ENCODE assay signal across 22 cellular contexts in genomic region chr7:133290041-133290440, GRCh38. TPM values are rescaled to one million over a fixed set of nuclear protein-coding genes. Genes with fewer than 3 reads are reported as not detected.
DNase-seq lines count a peak whose midpoint lies in the region; ATAC-seq and TF ChIP-seq lines count a peak whose summit lies in the region.
"Had no signal": no experiment of that assay in that cellular context is flagged by ENCODE, and none has a peak within 500 bp of the region (broad histone marks: within the 10 kb centered on the region; RNA-seq: fewer than 3 reads in every experiment).

No MANE protein-coding gene starts in this region.

- BruUV-seq in PC-3 (replicated peaks; lab: Mats Ljungman, UMichigan) = no TSS peak

- H3K9me3 ChIP-seq in PC-3 (ENCODE audit: low read length) (no peaks in the 10 kb centered on the region), neural progenitor cell (ENCODE audit: low read depth) (no peaks in the 10 kb centered on the region)
- H3K9me3 ChIP-seq: prostate gland had no signal

- H3K4me3 ChIP-seq in PC-3 (ENCODE audit: low read length) (no peak overlapping the region), neural progenitor cell (no peak overlapping the region)
- H3K4me3 ChIP-seq: lung, prostate gland had no signal

- H2AFZ ChIP-seq in PC-3 (ENCODE audit: low read length) = no peak overlapping the region
- H2AFZ ChIP-seq in neural progenitor cell (replicated peaks) = no peak overlapping the region

- H3K9ac ChIP-seq in PC-3 (ENCODE audit: low read length) (no peak overlapping the region), neural progenitor cell (no peak overlapping the region)

- H3K4me2 ChIP-seq in PC-3 (ENCODE audit: low read length) (no peak overlapping the region), neural progenitor cell (peak overlapping the region; percentile 34)

- no peaks in the 10 kb centered on the region for H3K4me1 Mint-ChIP-seq in neural progenitor cell
- no peaks in the 10 kb centered on the region for H3K4me1 Mint-ChIP-seq in activated CD4-positive, alpha-beta T cell treated with anti-CD3 and anti-CD28 coated beads, Interleukin-2, amount 10 ng/mL, durations not matched to agents 7 days and 5 days

- ATAC-seq in PC-3 (peak; percentile 57), HG03196 (IDR thresholded peaks at IDR 0.05; ENCODE audit: unreplicated experiment) (no peak)
- ATAC-seq: activated naive CD4-positive, alpha-beta T cell treated with anti-CD3 and anti-CD28 coated beads, Interleukin-2, amount 50 U/mL, for 72 hours; stimulated activated naive CD8-positive, alpha-beta T cell treated with anti-CD3 and anti-CD28 coated beads, Interleukin-15, Interleukin-2, amounts not matched to agents 100 U/mL and 50 U/mL, for 24 hours; T-cell had no signal

- H3K9me2 ChIP-seq in PC-3 (replicated peaks; ENCODE audit: low read length) = no peaks in the 10 kb centered on the region

- peaks cover 27% of the 10 kb centered on the region for H3K36me3 Mint-ChIP-seq in neural progenitor cell
- peaks cover 25% of the 10 kb centered on the region for H3K36me3 Mint-ChIP-seq in activated CD4-positive, alpha-beta T cell treated with anti-CD3 and anti-CD28 coated beads, Interleukin-2, amount 10 ng/mL, durations not matched to agents 7 days and 5 days (ENCODE audit: low read depth)

- no peak overlapping the region for H3K27ac ChIP-seq in PC-3 (ENCODE audit: low read length)
- peak overlapping the region; percentile 76 for H3K27ac ChIP-seq in neural progenitor cell
- H3K27ac ChIP-seq: C4-2B, prostate gland had no signal

- no peaks in the 10 kb centered on the region for H3K27me3 Mint-ChIP-seq in neural progenitor cell (ENCODE audit: insufficient read depth, low read depth)
- no peaks in the 10 kb centered on the region for H3K27me3 Mint-ChIP-seq in activated CD4-positive, alpha-beta T cell treated with anti-CD3 and anti-CD28 coated beads, Interleukin-2, amount 10 ng/mL, durations not matched to agents 7 days and 5 days
- H3K27me3 Mint-ChIP-seq: T-cell had no signal

- H3K27me3 ChIP-seq in PC-3 (ENCODE audit: low read length) (no peaks in the 10 kb centered on the region), neural progenitor cell (no peaks in the 10 kb centered on the region)

- H3F3A ChIP-seq in PC-3 (ENCODE audit: low read length, unreplicated experiment) (no peaks in the 10 kb centered on the region), neural progenitor cell (ENCODE audit: low read depth) (peaks cover 12% of the 10 kb centered on the region)

- H4K20me1 ChIP-seq in PC-3 (ENCODE audit: low read length) = no peaks in the 10 kb centered on the region
- H4K20me1 ChIP-seq in neural progenitor cell (ENCODE audit: low read depth) = no peaks in the 10 kb centered on the region

- POLR2A ChIA-PET in PC-3 (lab: Charles Lee; ENCODE audit: unreplicated experiment) = no interaction called here
- POLR2A ChIA-PET in activated CD4-positive, alpha-beta T cell treated with anti-CD3 and anti-CD28 coated beads, Interleukin-2, amount 10 ng/mL, durations not matched to agents 7 days and 5 days (lab: Charles Lee) = no interaction called here

- H3K27ac Mint-ChIP-seq in neural progenitor cell = no peak overlapping the region
- H3K27ac Mint-ChIP-seq in activated CD4-positive, alpha-beta T cell treated with anti-CD3 and anti-CD28 coated beads, Interleukin-2, amount 10 ng/mL, durations not matched to agents 7 days and 5 days = no peak overlapping the region
- H3K27ac Mint-ChIP-seq: activated naive CD4-positive, alpha-beta T cell treated with anti-CD3 and anti-CD28 coated beads, Interleukin-2, amount 50 U/mL, for 72 hours; H9; T-cell had no signal

- intact Hi-C loops in PC-3 (cut with micrococcal nuclease) = no loop called here
- intact Hi-C loops in head of caudate nucleus (cut with DNase I) = no loop called here

- no peaks in the 10 kb centered on the region for H3K79me2 ChIP-seq in PC-3 (ENCODE audit: low read length)
- peaks cover 10% of the 10 kb centered on the region for H3K79me2 ChIP-seq in neural progenitor cell (ENCODE audit: low read depth)

- peak; percentile 38 for DNase-seq in EL
- peak; percentile 25 for DNase-seq in PC-3
- peak; percentile 32 for DNase-seq in dermis blood vessel endothelial cell
- no peak for DNase-seq in neural progenitor cell (ENCODE audit: low spot score)
- no peak for DNase-seq in MV-4-11 (lab: John Stamatoyannopoulos, UW)
- no peak for DNase-seq in head of caudate nucleus
- DNase-seq in activated CD4-positive, alpha-beta T cell treated with anti-CD3 and anti-CD28 coated beads, Interleukin-2, amount 10 ng/mL, durations not matched to agents 7 days and 5 days = no peak
- DNase-seq: activated CD4-positive, alpha-beta T cell treated with anti-CD3 and anti-CD28 coated beads for 1 hour; H9; hypothalamus; KBM-7; NCI-H1694 treated with DMSO at 0.1 percent for 48 hours; Right ventricle myocardium superior; stimulated activated CD4-positive, alpha-beta T cell treated with anti-CD3 and anti-CD28 coated beads, Interleukin-4, amount 100 ng/mL, for 4 hours; stimulated activated naive CD8-positive, alpha-beta T cell treated with anti-CD3 and anti-CD28 coated beads, Interleukin-15, Interleukin-2, amounts not matched to agents 100 U/mL and 50 U/mL, for 24 hours; T-cell had no signal

- CTCF ChIA-PET in PC-3 (lab: Charles Lee) = no interaction called here
- CTCF ChIA-PET in activated CD4-positive, alpha-beta T cell treated with anti-CD3 and anti-CD28 coated beads, Interleukin-2, amount 10 ng/mL, durations not matched to agents 7 days and 5 days (lab: Charles Lee) = no interaction called here

- no peak overlapping the region for H3K4me3 Mint-ChIP-seq in neural progenitor cell
- H3K4me3 Mint-ChIP-seq in activated CD4-positive, alpha-beta T cell treated with anti-CD3 and anti-CD28 coated beads, Interleukin-2, amount 10 ng/mL, durations not matched to agents 7 days and 5 days = no peak overlapping the region
- H3K4me3 Mint-ChIP-seq: H9, neural crest cell, T-cell had no signal

- no peaks in the 10 kb centered on the region for H3K9me3 Mint-ChIP-seq in neural progenitor cell
- no peaks in the 10 kb centered on the region for H3K9me3 Mint-ChIP-seq in activated CD4-positive, alpha-beta T cell treated with anti-CD3 and anti-CD28 coated beads, Interleukin-2, amount 10 ng/mL, durations not matched to agents 7 days and 5 days
- H3K9me3 Mint-ChIP-seq: activated naive CD4-positive, alpha-beta T cell treated with anti-CD3 and anti-CD28 coated beads, Interleukin-2, amount 50 U/mL, for 72 hours; H9; T-cell had no signal

- TF ChIP-seq CTCF in PC-3 (conservative IDR thresholded peaks at IDR 0.05; ENCODE audit: low read depth, low read length) (no peak), neural progenitor cell (IDR thresholded peaks at IDR 0.05) (no peak)

- H3K36me3 ChIP-seq in PC-3 (ENCODE audit: low read depth, low read length) (peaks cover 4% of the 10 kb centered on the region; the same call in 1 of the 2 replicates), neural progenitor cell (peaks cover 14% of the 10 kb centered on the region)
- H3K36me3 ChIP-seq: prostate gland had no signal

- H3K4me1 ChIP-seq in PC-3 (ENCODE audit: insufficient read depth, low read length) = no peaks in the 10 kb centered on the region
- peaks cover 23% of the 10 kb centered on the region for H3K4me1 ChIP-seq in neural progenitor cell
- H3K4me1 ChIP-seq: prostate gland had no signal

RNA-seq across cellular contexts. Expression of gene EXOC4, which starts 37.2 kb away (rescaled TPM):
- total RNA-seq in PC-3 (2014; rRNA removed) = 43.5 and 45.8 TPM in 2 replicates
- total RNA-seq in dermis blood vessel endothelial cell = 112 and 140 TPM in 2 replicates
- total RNA-seq in neural progenitor cell (ENCODE audit: low replicate concordance) = 98.0 and 129 TPM in 2 replicates
- 10 to 100 TPM; 76.7 to 84.6 TPM for total RNA-seq in activated CD4-positive, alpha-beta T cell treated with anti-CD3 and anti-CD28 coated beads, Interleukin-2, amount 10 ng/mL, durations not matched to agents 7 days and 5 days

Comparison
In these comparisons a context has a peak if more than half of its experiments do, and no peak if none do; other contexts are left out.
1. DNase-seq: peak in EL (single experiment), PC-3 (single experiment) and dermis blood vessel endothelial cell (single experiment); none in neural progenitor cell (single experiment), MV-4-11 (single experiment), head of caudate nucleus (0 of 42) and activated CD4-positive, alpha-beta T cell treated with anti-CD3 and anti-CD28 coated beads, Interleukin-2, amount 10 ng/mL, durations not matched to agents 7 days and 5 days (single experiment).